ENCODE assay signal across 8 cellular contexts in genomic region chr11:61700221-61700620, GRCh38. TPM values are rescaled to one million over a fixed set of nuclear protein-coding genes. Genes with fewer than 3 reads are reported as not detected.
A peak's percentile ranks its signal among the peaks of the same experiment; 100 is the strongest.
DNase-seq lines count a peak whose midpoint lies in the region; ATAC-seq and TF ChIP-seq lines count a peak whose summit lies in the region.

No MANE protein-coding gene starts in this region.

- no peaks in the 10 kb centered on the region for H3K36me3 Mint-ChIP-seq in HFFc6 (ENCODE audit: low read depth)
- no peaks in the 10 kb centered on the region for H3K36me3 Mint-ChIP-seq in T-cell

- POLR2A ChIA-PET in T-cell (lab: Charles Lee), result no interaction called here

- H3K27ac Mint-ChIP-seq in HFFc6 (no peak overlapping the region), T-cell (no peak overlapping the region)

- TF ChIP-seq POLR2A in sigmoid colon (IDR thresholded peaks at IDR 0.05), result no peak
- no peak for TF ChIP-seq POLR2A in GM18505 (IDR thresholded peaks at IDR 0.05; ENCODE audit: borderline replicate concordance, extremely low read depth, insufficient read depth, insufficient read length)

- H3K27me3 Mint-ChIP-seq in HFFc6 (ENCODE audit: insufficient read depth), result peaks cover 1% of the 10 kb centered on the region
- no peaks in the 10 kb centered on the region for H3K27me3 Mint-ChIP-seq in T-cell

- no peaks in the 10 kb centered on the region for H3K9me3 Mint-ChIP-seq in HFFc6
- no peaks in the 10 kb centered on the region for H3K9me3 Mint-ChIP-seq in T-cell

- H3K4me3 Mint-ChIP-seq in HFFc6 (no peak overlapping the region), T-cell (no peak overlapping the region)

- TF ChIP-seq CTCF in HFFc6 (IDR thresholded peaks at IDR 0.05) (no peak), sigmoid colon (IDR thresholded peaks at IDR 0.05) (no peak), GM13977 (IDR thresholded peaks at IDR 0.05; ENCODE audit: extremely low read depth, insufficient read depth, missing control alignments) (no peak)

- intact Hi-C loops in sigmoid colon (cut with DNase I), result loop anchor here (2.0 kb wide), 1 partner anchor 19 kb away; the partner anchor contains the start of gene DAGLA

- in situ Hi-C loops in GM13977 (cut with MboI; ENCODE audit: low pct_unique_long_range_greater_than_20kb, low sequenced_read_pairs, unreplicated experiment), result no loop called here

- H3K27ac ChIP-seq in sigmoid colon, result peak overlapping the region; percentile 77 to 94 (median 86)

- CTCF ChIA-PET in T-cell (lab: Charles Lee), result no interaction called here

- H3K4me1 Mint-ChIP-seq in HFFc6 (ENCODE audit: low read depth) (peaks cover 25% of the 10 kb centered on the region), T-cell (peaks cover 23 to 35% (median 24%) of the 10 kb centered on the region in 3 donors)

- H3K4me3 ChIP-seq in sigmoid colon, result no peak overlapping the region

- WGBS in sigmoid colon, 2 donors, result 13 to 59% methylated on average over 5 of the region's 5 CpGs

- no peaks in the 10 kb centered on the region for H3K27me3 ChIP-seq in sigmoid colon

- DNase-seq in HFFc6, result peak; percentile 40
- DNase-seq in RPMI7951 (ENCODE audit: low read depth), result peak; percentile 44
- peak; percentile 52 for DNase-seq in fibroblast of peridontal ligament (ENCODE audit: extremely low read depth)
- DNase-seq in sigmoid colon, result no peak
- no peak for DNase-seq in T-cell
- DNase-seq in dedifferentiated amniotic fluid mesenchymal stem cell (ENCODE audit: extremely low spot score), result no peak
- DNase-seq in GM13977 (ENCODE audit: low spot score), result no peak

- peaks cover 0 to 67% (median 62%) of the 10 kb centered on the region in 4 donors for H3K4me1 ChIP-seq in sigmoid colon

- no peak for ATAC-seq in T-cell (replicated peaks in 1 of 4)
- no peak for ATAC-seq in GM18505 (IDR thresholded peaks at IDR 0.05; ENCODE audit: unreplicated experiment)

- no peaks in the 10 kb centered on the region for H3K36me3 ChIP-seq in sigmoid colon

- TF ChIP-seq EP300 in sigmoid colon (IDR thresholded peaks at IDR 0.05), result no peak

- H3K9me3 ChIP-seq in sigmoid colon, result no peaks in the 10 kb centered on the region

RNA-seq across cellular contexts. Expression of gene DAGLA, which starts 20.0 kb away (rescaled TPM):
- total RNA-seq in HFFc6 (2021; fragmentation: NEBNext Ultra II Directional; extraction: Animal tissue kit (Norgen Biotek cat#: 25700)), result 1 to 10 TPM; 2.4 to 4.2 (median 3.3) TPM
- total RNA-seq in RPMI7951 (2014; rRNA removed; shearing (Covaris generic)), result 0.78 and 0.96 TPM in 2 replicates
- total RNA-seq in sigmoid colon, result 1 to 10 TPM; 1.8 to 4.2 (median 2.0) TPM
- polyA plus RNA-seq in sigmoid colon, result 1 to 10 TPM; 1.8 to 6.2 (median 2.4) TPM
- 1 to 10 TPM in 1 of 5 donors, under 1 TPM in 4; 0.15 to 1.6 (median 0.23) TPM for total RNA-seq in T-cell

RNA-seq across cellular contexts. Expression of gene MYRF, which starts 52.2 kb away (rescaled TPM):
- under 1 TPM; 0.24 to 0.67 (median 0.53) TPM for total RNA-seq in HFFc6 (2021; fragmentation: NEBNext Ultra II Directional; extraction: Animal tissue kit (Norgen Biotek cat#: 25700))
- 0.10 and 0.12 TPM in 2 replicates for total RNA-seq in RPMI7951 (2014; rRNA removed; shearing (Covaris generic))
- total RNA-seq in sigmoid colon (under 1 TPM; under 0.01 to 0.83 (median 0.60) TPM), T-cell (1 to 10 TPM in 4 of 5 donors, under 1 TPM in 1; 0.95 to 4.9 (median 1.5) TPM)
- 1 to 10 TPM in 2 of 3 donors, under 1 TPM in 1; 0.46 to 6.4 (median 1.8) TPM for polyA plus RNA-seq in sigmoid colon

Comparison
In these comparisons a context has a peak if more than half of its experiments do, and no peak if none do; other contexts are left out.
1. DNase-seq: peak in HFFc6 (single experiment), RPMI7951 (single experiment) and fibroblast of peridontal ligament (single experiment); none in sigmoid colon (single experiment), T-cell (0 of 34), dedifferentiated amniotic fluid mesenchymal stem cell (single experiment) and GM13977 (single experiment).